In genomic region chr22:38981005-38981658, GRCh38 we compare ENCODE assay signal across 8 cellular contexts. TPM values are rescaled to one million over a fixed set of nuclear protein-coding genes. Genes with fewer than 3 reads are reported as not detected.
DNase-seq lines count a peak whose midpoint lies in the region; ATAC-seq and TF ChIP-seq lines count a peak whose summit lies in the region.

No MANE protein-coding gene starts in this region.

- CTCF ChIA-PET in Caco-2 (lab: Charles Lee) (interaction anchor here (0.7 to 3.7 kb wide), 7 partner anchors 13 to 310 kb away, joined by 3 to 21 read pairs (median 5); no protein-coding TSS in a partner anchor), IMR-90 (lab: Yijun Ruan, JAX) (interaction anchor here (0.8 kb wide), 1 partner anchor 22 kb away, joined by 4 read pairs; no protein-coding TSS in a partner anchor)

- H3K36me3 ChIP-seq in Caco-2 (ENCODE audit: control insufficient read depth, insufficient read depth, low read length) (no peaks in the 10 kb centered on the region), IMR-90 (ENCODE audit: control insufficient read depth, insufficient read depth, low read length) (no peaks in the 10 kb centered on the region; the same call in 1 of the 2 replicates), colonic mucosa (no peaks in the 10 kb centered on the region)

- H3K4me2 ChIP-seq in IMR-90 (ENCODE audit: low read depth, low read length) = peak overlapping the region; percentile 54

- 11% methylated on average over 3 of the region's 21 CpGs; no CpG with 5 or more reads in 1 of the 2 experiments for WGBS in IMR-90 (ENCODE audit: extremely low coverage in 2 of 2, insufficient read length in 1 of 2), 2 experiments

- no peak overlapping the region for H2BK120ac ChIP-seq in IMR-90 (ENCODE audit: low read depth, low read length)

- no peak overlapping the region for H4K91ac ChIP-seq in IMR-90 (ENCODE audit: insufficient read depth, low read depth, low read length)

- H3K18ac ChIP-seq in IMR-90 (ENCODE audit: low read depth, low read length) = no peak overlapping the region

- in situ Hi-C loops in IMR-90 (cut with MboI; ENCODE audit: low sequenced_read_pairs) = no loop called here

- 0 out of 2 replicates have a peak overlapping the region, but pooled peaks have one; percentile 7 for H3K23ac ChIP-seq in IMR-90 (ENCODE audit: low read depth, low read length)

- H3K27me3 ChIP-seq in Caco-2 (replicated peaks; ENCODE audit: control insufficient read depth, insufficient read depth, low read length) (no peaks in the 10 kb centered on the region), IMR-90 (ENCODE audit: control insufficient read depth, insufficient read depth, low read length) (no peaks in the 10 kb centered on the region; the same call in 1 of the 2 replicates), colonic mucosa (no peaks in the 10 kb centered on the region)

- no peak overlapping the region for H2BK20ac ChIP-seq in IMR-90 (ENCODE audit: low read depth, low read length)

- dilution Hi-C loops in IMR-90 (cut with HindIII; ENCODE audit: low sequenced_read_pairs, unreplicated experiment) = no loop called here

- H3K9ac ChIP-seq in IMR-90 (ENCODE audit: low read depth, low read length) (no peak overlapping the region), colonic mucosa (ENCODE audit: low read depth in 2 of 2, low read length in 2 of 2) (peak overlapping the region in 1 of 2 donors; percentile 70)

- H4K8ac ChIP-seq in IMR-90 (ENCODE audit: low read depth in 2 of 2, low read length in 2 of 2) = peak overlapping the region; percentile 16 to 70; a peak in 2 of 4 replicates

- no peaks in the 10 kb centered on the region for H3K9me1 ChIP-seq in IMR-90 (ENCODE audit: insufficient read depth, low read length)

- H3K4me1 ChIP-seq in Caco-2 = peaks cover 19% of the 10 kb centered on the region
- H3K4me1 ChIP-seq in IMR-90 (ENCODE audit: control insufficient read depth, insufficient read depth, low read length) = peaks cover 8% of the 10 kb centered on the region
- no peaks in the 10 kb centered on the region for H3K4me1 ChIP-seq in colonic mucosa

- no peak overlapping the region for H3K56ac ChIP-seq in IMR-90 (ENCODE audit: extremely low read depth, insufficient read depth, low read length)

- no peak overlapping the region for H2BK5ac ChIP-seq in IMR-90 (ENCODE audit: low read depth, low read length, poor library complexity, severe bottlenecking)

- TF ChIP-seq POLR2A in IMR-90 (IDR thresholded peaks at IDR 0.05; ENCODE audit: low read depth, low read length) = no peak

- no peaks in the 10 kb centered on the region for H3K27me3 Mint-ChIP-seq in Caco-2 (ENCODE audit: insufficient read depth, unreplicated experiment)
- H3K27me3 Mint-ChIP-seq in naive thymus-derived CD8-positive, alpha-beta T cell = no peaks in the 10 kb centered on the region

- 0 out of 2 replicates have a peak overlapping the region, but pooled peaks have one; percentile 48 for H2AK5ac ChIP-seq in IMR-90 (ENCODE audit: low read depth, low read length)

- peak overlapping the region; percentile 7 for H2AK9ac ChIP-seq in IMR-90 (replicated peaks; ENCODE audit: low read depth, low read length, poor library complexity)

- H2BK15ac ChIP-seq in IMR-90 (ENCODE audit: low read depth, low read length) = no peak overlapping the region

- no peak for TF ChIP-seq RAD21 in IMR-90 (IDR thresholded peaks at IDR 0.05; ENCODE audit: low read length)

- peak overlapping the region; percentile 80 for H3K4me3 Mint-ChIP-seq in Caco-2 (ENCODE audit: unreplicated experiment)
- peak overlapping the region; percentile 41 to 94 (median 84) for H3K4me3 Mint-ChIP-seq in naive thymus-derived CD8-positive, alpha-beta T cell

- peaks cover 19% of the 10 kb centered on the region for H3K4me1 Mint-ChIP-seq in Caco-2 (ENCODE audit: low read depth, unreplicated experiment)
- peaks cover 9 to 32% (median 25%) of the 10 kb centered on the region in 4 donors for H3K4me1 Mint-ChIP-seq in naive thymus-derived CD8-positive, alpha-beta T cell

- peak overlapping the region; percentile 88 for H3K14ac ChIP-seq in IMR-90 (replicated peaks; ENCODE audit: low read depth, low read length)

- H3K9me3 ChIP-seq in Caco-2 (peaks cover 12% of the 10 kb centered on the region), IMR-90 (ENCODE audit: control insufficient read depth, insufficient read depth, low read length) (peaks cover under 1% of the 10 kb centered on the region), colonic mucosa (no peaks in the 10 kb centered on the region)

- peaks cover 36% of the 10 kb centered on the region for H3K36me3 Mint-ChIP-seq in Caco-2 (ENCODE audit: insufficient read depth, unreplicated experiment)
- H3K36me3 Mint-ChIP-seq in naive thymus-derived CD8-positive, alpha-beta T cell = peaks cover 0 to 7% (median 4%) of the 10 kb centered on the region in 3 donors

- POLR2A ChIA-PET in Caco-2 (lab: Charles Lee) (interaction anchor here (2.3 kb wide), 1 partner anchor 57 kb away, joined by 14 read pairs; no protein-coding TSS in a partner anchor), IMR-90 (lab: Charles Lee; ENCODE audit: unreplicated experiment) (no interaction called here)
- POLR2A ChIA-PET in naive thymus-derived CD8-positive, alpha-beta T cell (lab: Charles Lee) = interaction anchor here (0.6 to 1.0 kb wide), 2 partner anchors 110 to 279 kb away, joined by 3 to 7 read pairs; no protein-coding TSS in a partner anchor

- no peaks in the 10 kb centered on the region for H3K9me3 Mint-ChIP-seq in Caco-2 (ENCODE audit: unreplicated experiment)
- H3K9me3 Mint-ChIP-seq in naive thymus-derived CD8-positive, alpha-beta T cell = peaks cover 0 to 14% (median 6%) of the 10 kb centered on the region in 9 donors

- no peak overlapping the region; the same call in none of the 2 replicates for H4K5ac ChIP-seq in IMR-90 (ENCODE audit: low read depth, low read length)

- ATAC-seq in IMR-90 (ENCODE audit: low read depth) (no peak), HG02763 (IDR thresholded peaks at IDR 0.05; ENCODE audit: unreplicated experiment) (no peak)
- ATAC-seq in naive thymus-derived CD8-positive, alpha-beta T cell = peak in 1 of 2 donors; percentile 52

- H3K4me3 ChIP-seq in Caco-2 (ENCODE audit: low read depth, low read length) = peak overlapping the region; percentile 44
- no peak overlapping the region for H3K4me3 ChIP-seq in IMR-90 (ENCODE audit: insufficient read depth, low read depth, low read length)
- H3K4me3 ChIP-seq in colonic mucosa = no peak overlapping the region

- H3K79me1 ChIP-seq in IMR-90 (ENCODE audit: low read depth in 1 of 2, low read length in 2 of 2) = peaks cover 4 to 10% of the 10 kb centered on the region in 2 experiments; a peak in 2 of 4 replicates

- H3K4ac ChIP-seq in IMR-90 (ENCODE audit: low read depth, low read length) = 0 out of 2 replicates have a peak overlapping the region, but pooled peaks have one; percentile 15

- DNase-seq in Caco-2 (peak; percentile 80 to 82), IMR-90 (peak; percentile 31), colonic mucosa (peak; percentile 55), islet precursor cell (no peak), HCEC 1CT (no peak)
- DNase-seq in naive thymus-derived CD8-positive, alpha-beta T cell = peak in 3 of 10 donors; percentile 6 to 66 (median 20)
- DNase-seq in activated CD8-positive, alpha-beta memory T cell treated with anti-CD3 and anti-CD28 coated beads, Interleukin-2, amount 50 U/mL, for 4 hours = no peak

- peak; percentile 70 to 94 for TF ChIP-seq CTCF in Caco-2 (IDR thresholded peaks at IDR 0.05; ENCODE audit: insufficient read depth in 1 of 2, low read depth in 1 of 2, low read length in 1 of 2, severe bottlenecking in 1 of 2, unreplicated experiment in 1 of 2)
- 0 out of 2 replicates have a peak, but pooled peaks have one; percentile 37 for TF ChIP-seq CTCF in IMR-90 (conservative IDR thresholded peaks at IDR 0.05; ENCODE audit: low read depth, low read length)
- peak; percentile 29 for TF ChIP-seq CTCF in colonic mucosa (IDR thresholded peaks at IDR 0.05)

- BruUV-seq in Caco-2 (replicated peaks; lab: Mats Ljungman, UMichigan) = no TSS peak
- no TSS peak for BruUV-seq in IMR-90 (replicated peaks; lab: Mats Ljungman, UMichigan)

- no peak overlapping the region for H3K27ac ChIP-seq in IMR-90 (ENCODE audit: insufficient read depth, low read length)
- peak overlapping the region; percentile 55 for H3K27ac ChIP-seq in colonic mucosa

- H3K27ac Mint-ChIP-seq in Caco-2 (ENCODE audit: unreplicated experiment) = peak overlapping the region; percentile 91
- H3K27ac Mint-ChIP-seq in naive thymus-derived CD8-positive, alpha-beta T cell = peak overlapping the region in 3 of 10 donors; percentile 40 to 90 (median 56)

- H4K20me1 ChIP-seq in IMR-90 (ENCODE audit: insufficient read depth, low read length) = no peaks in the 10 kb centered on the region

- intact Hi-C loops in Caco-2 (cut with micrococcal nuclease; ENCODE audit: unreplicated experiment) (loop anchor here (1.0 to 5.0 kb wide), 2 partner anchors 22 to 109 kb away; partner anchors contain the start of gene CBX6), IMR-90 (cut with micrococcal nuclease) (loop anchor here (5.0 kb wide), 1 partner anchor 109 kb away; the partner anchor contains the start of gene CBX6), colonic mucosa (cut with DNase I) (no loop called here)

- H2AFZ ChIP-seq in IMR-90 (replicated peaks; ENCODE audit: low read length, poor library complexity) = peak overlapping the region; percentile 79

RNA-seq across cellular contexts. Expression of gene APOBEC3B, which starts 1.0 kb away (rescaled TPM):
- total RNA-seq in Caco-2 (2022) (55.8 and 60.9 TPM in 2 replicates), IMR-90 (2012; rRNA removed) (17.2 and 17.6 TPM in 2 replicates), colonic mucosa (10 to 100 TPM in 1 of 2 donors, 1 to 10 TPM in 1; 9.3 to 18.9 TPM)
- polyA plus RNA-seq in IMR-90 (2012; rRNA removed) = 34.2 and 35.1 TPM in 2 replicates
- polyA plus RNA-seq in IMR-90 (2012; cell fraction: cytosol; rRNA removed) = 19.0 and 30.1 TPM in 2 replicates
- polyA plus RNA-seq in IMR-90 (2012; cell fraction: nucleus; rRNA removed; ENCODE audit: low replicate concordance) = 11.0 and 11.8 TPM in 2 replicates
- total RNA-seq in naive thymus-derived CD8-positive, alpha-beta T cell = under 1 TPM in 1 of 2 experiments, not detected in 1; 0.47 TPM
- under 1 TPM in 1 of 3 donors, not detected in 2; 0.14 TPM for polyA plus RNA-seq in naive thymus-derived CD8-positive, alpha-beta T cell

RNA-seq across cellular contexts. Expression of gene APOBEC3A, which starts 23.7 kb away (rescaled TPM):
- total RNA-seq in Caco-2 (2022) (not detected in 2 replicates), IMR-90 (2012; rRNA removed) (not detected in 2 replicates), colonic mucosa (1 to 10 TPM in 1 of 2 donors, not detected in 1; 1.4 TPM)
- polyA plus RNA-seq in IMR-90 (2012; rRNA removed) = not detected in 2 replicates
- polyA plus RNA-seq in IMR-90 (2012; cell fraction: cytosol; rRNA removed) = not detected in 2 replicates
- not detected in 2 replicates for polyA plus RNA-seq in IMR-90 (2012; cell fraction: nucleus; rRNA removed; ENCODE audit: low replicate concordance)
- not detected for total RNA-seq in naive thymus-derived CD8-positive, alpha-beta T cell
- not detected for polyA plus RNA-seq in naive thymus-derived CD8-positive, alpha-beta T cell

RNA-seq across cellular contexts. Expression of gene APOBEC3C, which starts 32.9 kb away (rescaled TPM):
- total RNA-seq in Caco-2 (2022) = 24.2 and 25.1 TPM in 2 replicates
- total RNA-seq in IMR-90 (2012; rRNA removed) = 5.6 and 6.6 TPM in 2 replicates
- polyA plus RNA-seq in IMR-90 (2012; rRNA removed) = 26.7 and 32.0 TPM in 2 replicates
- polyA plus RNA-seq in IMR-90 (2012; cell fraction: cytosol; rRNA removed) = 21.9 and 31.4 TPM in 2 replicates
- 17.7 and 30.2 TPM in 2 replicates for polyA plus RNA-seq in IMR-90 (2012; cell fraction: nucleus; rRNA removed; ENCODE audit: low replicate concordance)
- 10 to 100 TPM; 13.5 to 49.0 TPM for total RNA-seq in colonic mucosa
- 10 to 100 TPM; 24.3 to 26.9 TPM for total RNA-seq in naive thymus-derived CD8-positive, alpha-beta T cell
- polyA plus RNA-seq in naive thymus-derived CD8-positive, alpha-beta T cell = 100 to 1,000 TPM in 1 of 3 donors, 10 to 100 TPM in 2; 64.7 to 119 (median 66.5) TPM

RNA-seq across cellular contexts. Expression of gene APOBEC3D, which starts 39.8 kb away (rescaled TPM):
- total RNA-seq in Caco-2 (2022) (0.19 and 0.39 TPM in 2 replicates), IMR-90 (2012; rRNA removed) (0.54 and 0.56 TPM in 2 replicates), colonic mucosa (1 to 10 TPM; 6.0 to 7.0 TPM)
- polyA plus RNA-seq in IMR-90 (2012; rRNA removed) = 0.44 and 0.51 TPM in 2 replicates
- 0.11 and 0.20 TPM in 2 replicates for polyA plus RNA-seq in IMR-90 (2012; cell fraction: cytosol; rRNA removed)
- 2.5 and 3.7 TPM in 2 replicates for polyA plus RNA-seq in IMR-90 (2012; cell fraction: nucleus; rRNA removed; ENCODE audit: low replicate concordance)
- total RNA-seq in naive thymus-derived CD8-positive, alpha-beta T cell = 10 to 100 TPM in 1 of 2 experiments, 1 to 10 TPM in 1; 9.6 to 11.0 TPM
- polyA plus RNA-seq in naive thymus-derived CD8-positive, alpha-beta T cell = 1 to 10 TPM; 5.2 to 7.1 (median 6.0) TPM

RNA-seq across cellular contexts. Expression of gene APOBEC3F, which starts 59.5 kb away (rescaled TPM):
- total RNA-seq in Caco-2 (2022) = 7.8 and 9.1 TPM in 2 replicates
- total RNA-seq in IMR-90 (2012; rRNA removed) = 3.4 and 4.2 TPM in 2 replicates
- polyA plus RNA-seq in IMR-90 (2012; rRNA removed) = 8.3 and 9.1 TPM in 2 replicates
- polyA plus RNA-seq in IMR-90 (2012; cell fraction: cytosol; rRNA removed) = 9.6 and 12.9 TPM in 2 replicates
- 4.2 and 4.6 TPM in 2 replicates for polyA plus RNA-seq in IMR-90 (2012; cell fraction: nucleus; rRNA removed; ENCODE audit: low replicate concordance)
- 1 to 10 TPM; 7.0 to 7.3 TPM for total RNA-seq in colonic mucosa
- total RNA-seq in naive thymus-derived CD8-positive, alpha-beta T cell = 10 to 100 TPM; 22.2 to 24.3 TPM
- 10 to 100 TPM in 1 of 3 donors, 1 to 10 TPM in 2; 7.0 to 10.1 (median 8.4) TPM for polyA plus RNA-seq in naive thymus-derived CD8-positive, alpha-beta T cell

Comparison
In these comparisons a context has a peak if more than half of its experiments do, and no peak if none do; other contexts are left out.
1. DNase-seq: peak in Caco-2 (2 of 2), IMR-90 (single experiment) and colonic mucosa (single experiment); none in islet precursor cell (single experiment), activated CD8-positive, alpha-beta memory T cell treated with anti-CD3 and anti-CD28 coated beads, Interleukin-2, amount 50 U/mL, for 4 hours (single experiment) and HCEC 1CT (single experiment).
2. CTCF ChIP-seq: peak in every context shown above with its lines; median percentile 82 in Caco-2; 37 in IMR-90; 29 in colonic mucosa.
3. RNA of gene APOBEC3B, which starts 1.0 kb away (total RNA-seq): 55.8 to 60.9 TPM in Caco-2, 9.3 to 18.9 TPM in colonic mucosa and 17.2 to 17.6 TPM in IMR-90; 0.47 TPM in naive thymus-derived CD8-positive, alpha-beta T cell; every median in the first group is over 4 times any median in the second.